8 cellular contexts compared by ENCODE assay signal in the genomic region with DNA sequence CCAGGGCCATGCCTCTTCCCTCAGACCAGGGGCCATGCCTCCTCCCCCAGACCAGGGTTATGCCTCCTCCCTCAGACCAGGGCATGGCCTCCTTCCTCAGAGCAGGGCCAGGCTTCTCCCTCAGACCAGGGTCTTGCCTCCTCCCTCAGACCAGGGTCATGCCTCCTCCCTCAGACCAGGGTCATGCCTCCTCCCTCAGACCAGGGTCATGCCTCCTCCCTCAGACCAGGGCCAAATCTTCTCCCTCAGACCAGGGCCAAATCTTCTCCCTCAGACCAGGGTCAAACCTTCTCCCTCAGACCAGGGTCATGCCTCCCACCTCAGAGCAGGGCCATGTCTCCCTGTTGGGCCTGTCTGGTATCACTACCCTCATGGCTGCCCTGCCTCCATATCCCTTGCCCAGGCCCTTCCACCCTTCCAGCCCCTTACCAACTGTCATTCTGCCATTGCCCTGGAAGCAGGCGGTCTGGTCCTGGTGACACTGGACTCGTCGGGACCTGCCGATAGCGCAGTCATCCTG. TPM values are rescaled to one million over a fixed set of nuclear protein-coding genes. Genes with fewer than 3 reads are reported as not detected.
DNase-seq lines count a peak whose midpoint lies in the region; ATAC-seq and TF ChIP-seq lines count a peak whose summit lies in the region.

No MANE protein-coding gene starts in this region.

- POLR2A ChIA-PET in CD8-positive, alpha-beta memory T cell (lab: Charles Lee): no interaction called here

- H2AFZ ChIP-seq in fibroblast of lung (ENCODE audit: low read length): no peak overlapping the region

- H3K4me1 Mint-ChIP-seq in CD8-positive, alpha-beta memory T cell: peaks cover 7 to 26% (median 10%) of the 10 kb centered on the region in 3 donors

- peak overlapping the region; percentile 55 for H3K4me3 ChIP-seq in CD8-positive, alpha-beta memory T cell (ENCODE audit: low read length)
- H3K4me3 ChIP-seq in WERI-Rb-1 (ENCODE audit: low read depth, low read length): peak overlapping the region; percentile 45
- H3K4me3 ChIP-seq in fibroblast of lung (replicated peaks in 1 of 4; ENCODE audit: control extremely low read depth in 1 of 4, insufficient read depth in 1 of 4, low read depth in 3 of 4, low read length in 4 of 4): peak overlapping the region in 2 of 4 experiments; percentile 55 to 57
- peak overlapping the region; percentile 33 to 42 for H3K4me3 ChIP-seq in prostate gland

- H3K9ac ChIP-seq in fibroblast of lung (ENCODE audit: insufficient read depth, low read length): no peak overlapping the region

- CTCF ChIA-PET in CD8-positive, alpha-beta memory T cell (lab: Charles Lee): no interaction called here

- no peak for ATAC-seq in HG02970 (IDR thresholded peaks at IDR 0.05; ENCODE audit: low FRiP score, unreplicated experiment)

- peaks cover 19 to 23% of the 10 kb centered on the region in 2 donors for H3K27me3 Mint-ChIP-seq in CD8-positive, alpha-beta memory T cell

- H3K4me2 ChIP-seq in fibroblast of lung (ENCODE audit: extremely low read depth, insufficient read depth, low read length): peak overlapping the region; percentile 53

- H3K9me3 ChIP-seq in CD8-positive, alpha-beta memory T cell (ENCODE audit: low read length): no peaks in the 10 kb centered on the region
- peaks cover 3% of the 10 kb centered on the region for H3K9me3 ChIP-seq in WERI-Rb-1 (ENCODE audit: severe bottlenecking)
- no peaks in the 10 kb centered on the region for H3K9me3 ChIP-seq in fibroblast of lung (ENCODE audit: control insufficient read depth, insufficient read depth, low read depth, low read length)
- no peaks in the 10 kb centered on the region for H3K9me3 ChIP-seq in prostate gland

- H4K20me1 ChIP-seq in fibroblast of lung (ENCODE audit: control insufficient read depth, extremely low read depth, insufficient read depth, low read length): no peaks in the 10 kb centered on the region

- intact Hi-C loops in prostate gland (cut with DNase I): no loop called here

- peaks cover 0 to 2% (median 0%) of the 10 kb centered on the region in 5 donors for H3K9me3 Mint-ChIP-seq in CD8-positive, alpha-beta memory T cell

- no peak overlapping the region for H3K27ac ChIP-seq in CD8-positive, alpha-beta memory T cell (ENCODE audit: low read depth, low read length)
- H3K27ac ChIP-seq in WERI-Rb-1 (no peak overlapping the region), fibroblast of lung (ENCODE audit: insufficient read depth, low read length) (no peak overlapping the region), prostate gland (peak overlapping the region in 1 of 2 donors; percentile 51)

- peaks cover 7% of the 10 kb centered on the region for H3K4me1 ChIP-seq in CD8-positive, alpha-beta memory T cell (ENCODE audit: insufficient read depth, low read length)
- H3K4me1 ChIP-seq in fibroblast of lung (ENCODE audit: control insufficient read depth, extremely low read depth, insufficient read depth, low read length): no peaks in the 10 kb centered on the region
- H3K4me1 ChIP-seq in prostate gland (replicated peaks): no peaks in the 10 kb centered on the region

- TF ChIP-seq POLR2A in prostate gland (IDR thresholded peaks at IDR 0.05): no peak

- peak overlapping the region; percentile 72 to 83 (median 77) for H3K4me3 Mint-ChIP-seq in CD8-positive, alpha-beta memory T cell

- no peaks in the 10 kb centered on the region for H3K79me2 ChIP-seq in fibroblast of lung (ENCODE audit: control insufficient read depth, insufficient read depth, low read length)

- H3K27me3 ChIP-seq in CD8-positive, alpha-beta memory T cell (ENCODE audit: insufficient read depth, low read length, poor library complexity, severe bottlenecking): no peaks in the 10 kb centered on the region
- no peaks in the 10 kb centered on the region for H3K27me3 ChIP-seq in WERI-Rb-1 (ENCODE audit: insufficient read depth, low read depth, severe bottlenecking)
- peaks cover 16% of the 10 kb centered on the region for H3K27me3 ChIP-seq in fibroblast of lung (ENCODE audit: control insufficient read depth, insufficient read depth, low read length)
- no peaks in the 10 kb centered on the region for H3K27me3 ChIP-seq in prostate gland (replicated peaks; ENCODE audit: insufficient read depth)

- 36% methylated on average over 5 of the region's 5 CpGs for WGBS in prostate gland

- DNase-seq in CD8-positive, alpha-beta memory T cell: no peak
- DNase-seq in WERI-Rb-1 (no peak), fibroblast of lung (ENCODE audit: low read depth in 2 of 2) (no peak), prostate gland (ENCODE audit: low spot score) (no peak), NCI-H82 (lab: John Stamatoyannopoulos, UW) (no peak), 8988T (no peak), NAMALWA (ENCODE audit: low spot score) (no peak)

- H3K36me3 ChIP-seq in CD8-positive, alpha-beta memory T cell (ENCODE audit: insufficient read depth, low read length): no peaks in the 10 kb centered on the region
- H3K36me3 ChIP-seq in WERI-Rb-1 (no peaks in the 10 kb centered on the region), fibroblast of lung (ENCODE audit: control insufficient read depth, insufficient read depth, low read length) (no peaks in the 10 kb centered on the region), prostate gland (no peaks in the 10 kb centered on the region)

- TF ChIP-seq CTCF in WERI-Rb-1 (IDR thresholded peaks at IDR 0.05; ENCODE audit: low read depth, low read length): no peak
- no peak for TF ChIP-seq CTCF in fibroblast of lung (conservative IDR thresholded peaks at IDR 0.05 in 1 of 2, IDR thresholded peaks at IDR 0.05 in 1 of 2; ENCODE audit: low read depth in 1 of 2, low read length in 2 of 2)
- no peak for TF ChIP-seq CTCF in prostate gland (IDR thresholded peaks at IDR 0.05)

- peak overlapping the region in 2 of 8 donors; percentile 5 to 74 for H3K27ac Mint-ChIP-seq in CD8-positive, alpha-beta memory T cell

- no peaks in the 10 kb centered on the region for H3K36me3 Mint-ChIP-seq in CD8-positive, alpha-beta memory T cell

RNA-seq across cellular contexts. Expression of gene LYPD5, which starts 4.2 kb away (rescaled TPM):
- total RNA-seq in CD8-positive, alpha-beta memory T cell: under 1 TPM; 0.68 to 0.80 TPM
- not detected for polyA plus RNA-seq in CD8-positive, alpha-beta memory T cell
- 0.50 and 1.0 TPM in 2 replicates for total RNA-seq in fibroblast of lung
- polyA plus RNA-seq in fibroblast of lung: 0.12 and 0.37 TPM in 2 replicates
- 0.08 and 0.28 TPM in 2 replicates for polyA plus RNA-seq in fibroblast of lung (2012)
- polyA minus RNA-seq in fibroblast of lung (ENCODE audit: low replicate concordance): 1.5 TPM in 1 of 2 replicates, not detected in the other
- 1 to 10 TPM; 2.7 to 6.2 TPM for total RNA-seq in prostate gland

RNA-seq across cellular contexts. Expression of gene KCNN4, which starts 17.3 kb away (rescaled TPM):
- 10 to 100 TPM; 93.8 to 97.6 TPM for total RNA-seq in CD8-positive, alpha-beta memory T cell
- 8.3 TPM for polyA plus RNA-seq in CD8-positive, alpha-beta memory T cell
- total RNA-seq in fibroblast of lung (0.26 and 0.83 TPM in 2 replicates), prostate gland (10 to 100 TPM; 65.1 to 86.1 TPM)
- polyA plus RNA-seq in fibroblast of lung: 0.41 and 0.53 TPM in 2 replicates
- 0.51 and 1.0 TPM in 2 replicates for polyA plus RNA-seq in fibroblast of lung (2012)
- polyA minus RNA-seq in fibroblast of lung (ENCODE audit: low replicate concordance): 7.1 TPM in 1 of 2 replicates, not detected in the other

RNA-seq across cellular contexts. Expression of gene ZNF283, which starts 29.0 kb away (rescaled TPM):
- total RNA-seq in CD8-positive, alpha-beta memory T cell: 1 to 10 TPM; 5.8 to 6.3 TPM
- 2.7 TPM for polyA plus RNA-seq in CD8-positive, alpha-beta memory T cell
- 12.8 and 15.2 TPM in 2 replicates for total RNA-seq in fibroblast of lung
- polyA plus RNA-seq in fibroblast of lung: 3.5 and 5.8 TPM in 2 replicates
- 1.9 and 4.2 TPM in 2 replicates for polyA plus RNA-seq in fibroblast of lung (2012)
- 0.59 and 7.7 TPM in 2 replicates for polyA minus RNA-seq in fibroblast of lung (ENCODE audit: low replicate concordance)
- total RNA-seq in prostate gland: 1 to 10 TPM; 5.8 to 8.9 TPM

RNA-seq across cellular contexts. Expression of gene SMG9, which starts 43.3 kb away (rescaled TPM):
- total RNA-seq in CD8-positive, alpha-beta memory T cell: 10 to 100 TPM; 85.8 to 91.3 TPM
- polyA plus RNA-seq in CD8-positive, alpha-beta memory T cell: 11.0 TPM
- total RNA-seq in fibroblast of lung (5.9 and 6.1 TPM in 2 replicates), prostate gland (10 to 100 TPM; 22.9 to 45.1 TPM)
- polyA plus RNA-seq in fibroblast of lung: 6.0 and 10.2 TPM in 2 replicates
- polyA plus RNA-seq in fibroblast of lung (2012): 18.1 and 23.7 TPM in 2 replicates
- 14.1 and 28.0 TPM in 2 replicates for polyA minus RNA-seq in fibroblast of lung (ENCODE audit: low replicate concordance)

Comparison
In these comparisons a context has a peak if more than half of its experiments do, and no peak if none do; other contexts are left out.
1. RNA of gene KCNN4, which starts 17.3 kb away (total RNA-seq): 93.8 to 97.6 TPM in CD8-positive, alpha-beta memory T cell and 65.1 to 86.1 TPM in prostate gland; 0.26 to 0.83 TPM in fibroblast of lung; every median in the first group is over 10 times any median in the second.